Comparison of ENCODE assay signal across 11 cellular contexts in the genomic region with DNA sequence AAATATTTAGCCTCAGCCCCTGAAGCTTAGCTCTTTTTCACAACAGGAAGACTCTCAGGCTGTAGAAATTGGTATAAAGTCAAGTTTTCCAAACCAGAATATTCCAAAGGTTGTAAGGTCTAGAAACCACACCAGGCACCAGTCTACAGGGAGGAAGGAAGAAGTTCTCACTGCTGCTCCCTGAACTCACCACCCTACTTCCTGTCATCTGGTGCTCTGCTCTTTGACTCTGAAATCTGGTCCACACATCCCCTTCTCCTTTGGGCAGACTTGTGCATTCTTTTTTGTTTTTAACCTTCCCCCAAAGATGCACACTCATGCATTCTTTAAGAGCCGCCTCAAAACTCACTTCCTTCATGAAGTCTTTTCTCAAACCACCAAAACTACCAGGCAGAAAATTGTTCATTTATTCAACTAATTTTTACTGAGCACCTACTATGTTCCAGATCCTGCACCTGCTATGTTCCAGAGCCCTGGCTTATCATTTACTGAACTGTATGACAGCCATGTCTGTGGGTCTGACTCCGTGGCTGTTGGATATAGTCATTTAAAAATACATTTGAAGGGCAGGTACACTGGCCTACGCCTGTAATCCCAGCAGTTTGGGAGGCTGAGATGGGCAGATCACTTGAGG. TPM values are rescaled to one million over a fixed set of nuclear protein-coding genes. Genes with fewer than 3 reads are reported as not detected.
DNase-seq lines count a peak whose midpoint lies in the region; ATAC-seq and TF ChIP-seq lines count a peak whose summit lies in the region.
"Had no signal": no experiment of that assay in that cellular context is flagged by ENCODE, and none has a peak within 500 bp of the region (broad histone marks: within the 10 kb centered on the region; RNA-seq: fewer than 3 reads in every experiment).

No MANE protein-coding gene starts in this region.

- H3K9me3 ChIP-seq in gastroesophageal sphincter = no peaks in the 10 kb centered on the region
- H3K9me3 ChIP-seq: Caco-2, transverse colon had no signal

- TF ChIP-seq POLR2A in gastroesophageal sphincter (IDR thresholded peaks at IDR 0.05) = no peak

- ATAC-seq in gastroesophageal sphincter = peak; percentile 39

- DNase-seq in GM03348 (ENCODE audit: low spot score) (peak; percentile 41), RPMI8226 (peak; percentile 71), NCI-H510A (lab: John Stamatoyannopoulos, UW) (no peak), NCI-H446 (lab: John Stamatoyannopoulos, UW) (no peak), cortex of kidney (lab: John Stamatoyannopoulos, UW) (no peak), NCI-H2196 treated with DMSO at 0.1 percent for 48 hours (lab: John Stamatoyannopoulos, UW; ENCODE audit: unreplicated experiment) (no peak)
- DNase-seq: Caco-2; effector CD4-positive, alpha-beta T cell; transverse colon had no signal

- H3K79me2 ChIP-seq in ACC112 (ENCODE audit: control insufficient read depth, insufficient read depth, low read length, unreplicated experiment) = no peaks in the 10 kb centered on the region

- H3K36me3 ChIP-seq in ACC112 (ENCODE audit: insufficient read depth, low read length) (no peaks in the 10 kb centered on the region), gastroesophageal sphincter (no peaks in the 10 kb centered on the region)
- H3K36me3 ChIP-seq: transverse colon had no signal

- H3K27ac ChIP-seq in ACC112 (ENCODE audit: low read depth, low read length) (no peak overlapping the region), gastroesophageal sphincter (peak overlapping the region in 1 of 4 donors; percentile 6)

- peak overlapping the region; percentile 71 for H2AFZ ChIP-seq in ACC112 (ENCODE audit: low read length, unreplicated experiment)

- no peak for TF ChIP-seq EP300 in gastroesophageal sphincter (IDR thresholded peaks at IDR 0.05)

- TF ChIP-seq CTCF in gastroesophageal sphincter (IDR thresholded peaks at IDR 0.05) = no peak

- H3K4me3 ChIP-seq in ACC112 (ENCODE audit: low read depth, low read length) = no peak overlapping the region
- no peak overlapping the region for H3K4me3 ChIP-seq in gastroesophageal sphincter
- H3K4me3 ChIP-seq: transverse colon had no signal

- WGBS in gastroesophageal sphincter (ENCODE audit: low coverage in 1 of 2), 2 donors = 72 to 86% methylated on average over 1 to 2 of the region's 3 CpGs

- H3K4me1 ChIP-seq in ACC112 (ENCODE audit: control insufficient read depth, insufficient read depth, low read length, unreplicated experiment) (peaks cover 6% of the 10 kb centered on the region), gastroesophageal sphincter (no peaks in the 10 kb centered on the region)
- H3K4me1 ChIP-seq: Caco-2 had no signal

- H3K27me3 ChIP-seq in ACC112 (ENCODE audit: insufficient read depth, low read length) = no peaks in the 10 kb centered on the region
- H3K27me3 ChIP-seq in gastroesophageal sphincter = no peaks in the 10 kb centered on the region
- H3K27me3 ChIP-seq: transverse colon had no signal

RNA-seq across cellular contexts. Expression of a gene that starts 30.0 kb away (rescaled TPM):
- 100 to 1,000 TPM in 1 of 4 donors, 10 to 100 TPM in 3; 53.5 to 106 (median 74.2) TPM for total RNA-seq in gastroesophageal sphincter

Comparison
In these comparisons a context has a peak if more than half of its experiments do, and no peak if none do; other contexts are left out.
1. DNase-seq: peak in GM03348 (single experiment) and RPMI8226 (single experiment); none in NCI-H510A (single experiment), NCI-H446 (0 of 2), cortex of kidney (single experiment) and NCI-H2196 treated with DMSO at 0.1 percent for 48 hours (single experiment).